Comparison of ENCODE assay signal across 23 cellular contexts in the genomic region with DNA sequence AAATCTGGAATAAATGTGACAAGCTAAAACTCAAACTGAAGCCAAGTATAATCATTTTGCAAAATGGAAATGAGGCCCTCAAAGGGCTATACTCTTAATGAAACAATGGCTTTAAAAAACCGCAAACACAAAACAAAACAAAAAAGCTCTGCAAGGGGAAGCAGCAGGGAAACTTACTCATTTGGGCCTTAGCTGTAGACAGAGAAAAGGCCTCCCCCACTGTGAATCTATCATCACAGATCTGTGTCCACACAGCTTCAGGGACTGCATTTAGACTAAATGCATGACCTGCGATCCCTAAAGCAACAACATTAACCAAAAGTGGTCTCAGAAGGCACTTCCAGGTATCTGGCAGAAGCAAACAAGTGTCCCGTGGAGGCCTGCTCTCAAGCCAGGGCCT.
DNase-seq lines count a peak whose midpoint lies in the region; ATAC-seq and TF ChIP-seq lines count a peak whose summit lies in the region.
"Had no signal": no experiment of that assay in that cellular context is flagged by ENCODE, and none has a peak within 500 bp of the region (broad histone marks: within the 10 kb centered on the region; RNA-seq: fewer than 3 reads in every experiment).

No MANE protein-coding gene starts in this region.

- no peak overlapping the region for H2BK5ac ChIP-seq in mesendoderm (ENCODE audit: low read length)

- no peaks in the 10 kb centered on the region for H3K36me3 Mint-ChIP-seq in WTC11
- H3K36me3 Mint-ChIP-seq: activated CD8-positive, alpha-beta memory T cell treated with anti-CD3 and anti-CD28 coated beads, Interleukin-2, amount 10 ng/mL, durations not matched to agents 7 days and 5 days; activated naive CD4-positive, alpha-beta T cell treated with anti-CD3 and anti-CD28 coated beads, Interleukin-2, amount 50 U/mL, for 72 hours had no signal

- H4K8ac ChIP-seq in mesendoderm (ENCODE audit: low read depth, low read length) = peak overlapping the region; percentile 14

- no peak overlapping the region for H2BK120ac ChIP-seq in mesendoderm (ENCODE audit: low read depth, low read length)

- no peak overlapping the region for H3K56ac ChIP-seq in mesendoderm (ENCODE audit: low read length)

- no CpG with 5 or more reads among the region's 3 CpGs for WGBS in mesendoderm (ENCODE audit: extremely low coverage, insufficient coverage, low lambda C conversion rate)
- 78% methylated on average over 3 of the region's 3 CpGs for WGBS in hepatocyte (ENCODE audit: low lambda C conversion rate, missing lambda C conversion rate)

- H2BK15ac ChIP-seq in mesendoderm (replicated peaks; ENCODE audit: low read depth) = no peak overlapping the region

- no peaks in the 10 kb centered on the region for H3K79me1 ChIP-seq in mesendoderm (ENCODE audit: low read length)

- H3K4me2 ChIP-seq in mesendoderm (ENCODE audit: low read length) (no peak overlapping the region), hepatocyte (no peak overlapping the region)

- H3K4me1 ChIP-seq in HEK293 (ENCODE audit: control insufficient read depth, insufficient read depth, low read length) (peaks cover 15% of the 10 kb centered on the region; the same call in 1 of the 2 replicates), mesendoderm (ENCODE audit: control insufficient read depth, low read depth, low read length) (no peaks in the 10 kb centered on the region), hepatocyte (ENCODE audit: insufficient read depth) (no peaks in the 10 kb centered on the region)
- H3K4me1 ChIP-seq: body of pancreas, parathyroid adenoma, uterus had no signal

- no peak overlapping the region for H3K27ac ChIP-seq in HEK293 (ENCODE audit: extremely low read depth, low read depth, low read length)
- H3K27ac ChIP-seq in mesendoderm (ENCODE audit: low read depth, low read length) = no peak overlapping the region
- H3K27ac ChIP-seq in hepatocyte = no peak overlapping the region
- no peak overlapping the region for H3K27ac ChIP-seq in caudate nucleus (ENCODE audit: low read depth, low read length)
- H3K27ac ChIP-seq: body of pancreas, parathyroid adenoma had no signal

- no peaks in the 10 kb centered on the region for H3K9me3 Mint-ChIP-seq in WTC11
- H3K9me3 Mint-ChIP-seq: activated T-helper 1 cell treated with anti-CD3 and anti-CD28 coated beads, Interleukin-12 subunit alpha, Interleukin-12 subunit beta, Interleukin-2, Interleukin-4 antibody, amounts not matched to agents 30 ng/mL and 10 ng/mL and 1 ng/mL, durations not matched to agents 14 hours and 24 hours and 36 hours had no signal

- H3K4me3 Mint-ChIP-seq in WTC11 = no peak overlapping the region
- H3K4me3 Mint-ChIP-seq: activated CD8-positive, alpha-beta memory T cell treated with anti-CD3 and anti-CD28 coated beads, Interleukin-2, amount 10 ng/mL, durations not matched to agents 7 days and 5 days; activated T-helper 1 cell treated with anti-CD3 and anti-CD28 coated beads, Interleukin-12 subunit alpha, Interleukin-12 subunit beta, Interleukin-2, Interleukin-4 antibody, amounts not matched to agents 30 ng/mL and 10 ng/mL and 1 ng/mL, durations not matched to agents 14 hours and 24 hours and 36 hours had no signal

- peak overlapping the region; percentile 5; the same call in 1 of the 2 replicates for H3K27ac Mint-ChIP-seq in WTC11
- H3K27ac Mint-ChIP-seq: activated CD8-positive, alpha-beta memory T cell treated with anti-CD3 and anti-CD28 coated beads, Interleukin-2, amount 10 ng/mL, durations not matched to agents 7 days and 5 days; activated naive CD4-positive, alpha-beta T cell treated with anti-CD3 and anti-CD28 coated beads, Interleukin-2, amount 50 U/mL, for 72 hours; activated T-helper 1 cell treated with anti-CD3 and anti-CD28 coated beads, Interleukin-12 subunit alpha, Interleukin-12 subunit beta, Interleukin-2, Interleukin-4 antibody, amounts not matched to agents 30 ng/mL and 10 ng/mL and 1 ng/mL, durations not matched to agents 14 hours and 24 hours and 36 hours had no signal

- no peaks in the 10 kb centered on the region for H3K9me2 ChIP-seq in hepatocyte (replicated peaks; ENCODE audit: insufficient read depth)

- H3K79me2 ChIP-seq in mesendoderm (ENCODE audit: control insufficient read depth, insufficient read depth, low read length) = no peaks in the 10 kb centered on the region
- H3K79me2 ChIP-seq in hepatocyte = no peaks in the 10 kb centered on the region
- H3K79me2 ChIP-seq: parathyroid adenoma had no signal

- CTCF ChIA-PET in AG04449 (lab: Yijun Ruan, JAX) (interaction anchor here (0.7 to 7.4 kb wide), 16 partner anchors 10 to 189 kb away, joined by 3 to 216 read pairs (median 4); partner anchors contain the start of gene CCBE1), HEK293 (lab: Yijun Ruan, JAX) (interaction anchor here (1.0 to 7.2 kb wide), 4 partner anchors 64 to 190 kb away, joined by 3 to 148 read pairs (median 23); partner anchors contain the start of gene CCBE1), WTC11 (lab: Charles Lee) (interaction anchor here (0.7 to 6.6 kb wide), 5 partner anchors 12 to 190 kb away, joined by 3 to 94 read pairs (median 3); partner anchors contain the start of gene CCBE1)

- no peak for TF ChIP-seq CTCF in AG04449 (IDR thresholded peaks at IDR 0.05; ENCODE audit: insufficient read depth, low read length, missing control alignments)
- TF ChIP-seq CTCF in HEK293 (tag by site-specific recombination; IDR thresholded peaks at IDR 0.05) = no peak
- no peak for TF ChIP-seq CTCF in WTC11 (IDR thresholded peaks at IDR 0.05)
- TF ChIP-seq CTCF in hepatocyte (IDR thresholded peaks at IDR 0.05; ENCODE audit: poor library complexity) = no peak

- H2AK5ac ChIP-seq in mesendoderm (ENCODE audit: low read length) = no peak overlapping the region

- H3K9me3 ChIP-seq in HEK293 (ENCODE audit: control insufficient read depth, insufficient read depth, low read depth, low read length) (no peaks in the 10 kb centered on the region; the same call in 1 of the 2 replicates), hepatocyte (ENCODE audit: low read depth) (no peaks in the 10 kb centered on the region)
- H3K9me3 ChIP-seq: body of pancreas, uterus had no signal

- H3K36me3 ChIP-seq in HEK293 (ENCODE audit: control insufficient read depth in 2 of 2, insufficient read depth in 1 of 2, low read length in 2 of 2) = no peaks in the 10 kb centered on the region
- H3K36me3 ChIP-seq in mesendoderm (ENCODE audit: control insufficient read depth, insufficient read depth, low read length) = no peaks in the 10 kb centered on the region
- H3K36me3 ChIP-seq in hepatocyte (replicated peaks; ENCODE audit: insufficient read depth, low read depth) = no peaks in the 10 kb centered on the region
- H3K36me3 ChIP-seq: uterus had no signal

- H2AFZ ChIP-seq in hepatocyte = no peak overlapping the region
- H2AFZ ChIP-seq: parathyroid adenoma had no signal

- no peak overlapping the region for H3K23ac ChIP-seq in mesendoderm (ENCODE audit: low read length)

- H3K9ac ChIP-seq in mesendoderm (ENCODE audit: low read length) = no peak overlapping the region
- H3K9ac ChIP-seq: parathyroid adenoma had no signal

- no peak overlapping the region for H3K18ac ChIP-seq in mesendoderm (ENCODE audit: low read length)

- H4K5ac ChIP-seq in mesendoderm (ENCODE audit: low read length) = no peak overlapping the region

- POLR2A ChIA-PET in AG04449 (lab: Yijun Ruan, JAX) (interaction anchor here (1.4 kb wide), 1 partner anchor 84 kb away, joined by 3 read pairs; no protein-coding TSS in a partner anchor), HEK293 (lab: Yijun Ruan, JAX) (no interaction called here), WTC11 (lab: Charles Lee) (no interaction called here)

- intact Hi-C loops in left cardiac atrium (cut with DNase I) = no loop called here

- no peaks in the 10 kb centered on the region for H4K20me1 ChIP-seq in hepatocyte (ENCODE audit: insufficient read depth, poor library complexity, severe bottlenecking)

- peak; percentile 60 for ATAC-seq in WTC11
- ATAC-seq in left cardiac atrium = no peak
- ATAC-seq: activated CD8-positive, alpha-beta memory T cell treated with anti-CD3 and anti-CD28 coated beads, Interleukin-2, amount 10 ng/mL, durations not matched to agents 7 days and 5 days; activated naive CD4-positive, alpha-beta T cell treated with anti-CD3 and anti-CD28 coated beads, Interleukin-2, amount 50 U/mL, for 72 hours; body of pancreas had no signal

- H3K4me3 ChIP-seq in AG04449 (ENCODE audit: low read depth, low read length) (peak overlapping the region; percentile 3; the same call in 1 of the 2 replicates), HEK293 (ENCODE audit: low read depth, low read length) (no peak overlapping the region), mesendoderm (ENCODE audit: low read length) (no peak overlapping the region), hepatocyte (no peak overlapping the region)
- H3K4me3 ChIP-seq: body of pancreas, lung, uterus had no signal

- no peaks in the 10 kb centered on the region for H3K27me3 Mint-ChIP-seq in WTC11 (ENCODE audit: low read depth)

- H3K27me3 ChIP-seq in mesendoderm (ENCODE audit: insufficient read depth, low read length, poor library complexity) = no peaks in the 10 kb centered on the region
- H3K27me3 ChIP-seq in hepatocyte = no peaks in the 10 kb centered on the region
- H3K27me3 ChIP-seq: body of pancreas, uterus had no signal

- H3K4ac ChIP-seq in mesendoderm (ENCODE audit: low read depth, low read length) = no peak overlapping the region

- DNase-seq in AG04449 (ENCODE audit: low read depth, low spot score) (no peak), WTC11 (ENCODE audit: low spot score) (no peak), mesendoderm (no peak), hepatocyte (ENCODE audit: low spot score) (no peak), left cardiac atrium (no peak), caudate nucleus (lab: John Stamatoyannopoulos, UW) (no peak), SIG-M5 (lab: John Stamatoyannopoulos, UW) (no peak)
- DNase-seq: activated CD4-positive, alpha-beta T cell treated with anti-CD3 and anti-CD28 coated beads for 48 hours; activated CD8-positive, alpha-beta memory T cell treated with anti-CD3 and anti-CD28 coated beads, Interleukin-2, amount 10 ng/mL, durations not matched to agents 7 days and 5 days; body of pancreas; hippocampal formation; Kasumi-1; NCI-H1092; NCI-H2029 treated with DMSO at 0.1 percent for 48 hours; NCI-H526; SHP77 treated with DMSO at 0.1 percent for 48 hours; T-helper 1 cell; uterus had no signal

- peaks cover 27% of the 10 kb centered on the region for H3K4me1 Mint-ChIP-seq in WTC11
- H3K4me1 Mint-ChIP-seq: activated CD8-positive, alpha-beta memory T cell treated with anti-CD3 and anti-CD28 coated beads, Interleukin-2, amount 10 ng/mL, durations not matched to agents 7 days and 5 days had no signal

TF ChIP-seq in HEK293, 187 proteins besides CTCF, POLR2A, EP300 and RAD21:
- TF ChIP-seq ZIC2 (tag by site-specific recombination; IDR thresholded peaks at IDR 0.05) (peak; percentile 50), ZNF76 (tag by site-specific recombination; IDR thresholded peaks at IDR 0.05; ENCODE audit: borderline replicate concordance, low read depth) (no peak), ZNF558 (tag by site-specific recombination; IDR thresholded peaks at IDR 0.05) (no peak)
